8 cellular contexts compared by ENCODE assay signal in the genomic region with DNA sequence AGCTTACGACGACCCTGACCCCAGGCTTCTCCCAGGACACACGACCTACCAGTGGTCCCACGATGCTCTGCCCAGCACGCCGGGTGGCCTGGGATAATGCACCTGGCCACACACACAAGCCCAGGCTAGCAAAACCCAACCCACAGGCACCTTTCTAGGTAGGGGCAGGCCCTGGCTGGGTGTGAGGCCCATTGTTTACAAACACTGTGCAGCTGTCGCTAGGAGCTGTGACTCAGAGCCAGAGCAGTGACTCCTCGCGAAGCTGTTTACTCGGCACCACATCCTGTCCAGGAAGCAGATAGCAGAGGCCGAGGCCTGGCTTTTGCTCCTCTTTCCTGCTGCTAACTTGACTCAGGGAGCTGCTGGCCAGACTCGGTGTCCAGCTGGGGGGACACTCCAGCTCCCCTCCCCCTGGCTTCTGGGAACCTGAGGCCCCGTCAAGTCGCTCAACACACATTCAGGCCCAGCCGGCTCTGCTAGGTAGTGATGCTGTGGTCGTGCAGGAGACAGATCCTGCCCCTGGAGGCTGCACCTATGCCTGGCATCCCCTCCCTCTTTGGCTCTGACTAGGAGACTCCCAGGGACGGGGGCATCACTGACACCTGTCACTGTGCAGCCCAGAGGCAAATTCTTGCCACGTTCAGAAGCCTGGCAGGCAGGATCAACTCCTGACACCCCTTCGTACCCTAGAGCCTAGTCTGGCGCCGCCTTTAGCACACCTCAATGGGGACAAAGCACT. TPM values are rescaled to one million over a fixed set of nuclear protein-coding genes. Genes with fewer than 3 reads are reported as not detected.
A peak's percentile ranks its signal among the peaks of the same experiment; 100 is the strongest.
DNase-seq lines count a peak whose midpoint lies in the region; ATAC-seq and TF ChIP-seq lines count a peak whose summit lies in the region.

No MANE protein-coding gene starts in this region.

- H3K4me1 Mint-ChIP-seq in activated CD4-positive, alpha-beta memory T cell treated with anti-CD3 and anti-CD28 coated beads for 36 hours (ENCODE audit: low read depth), result peaks cover 79% of the 10 kb centered on the region

- H3K36me3 Mint-ChIP-seq in activated CD4-positive, alpha-beta memory T cell treated with anti-CD3 and anti-CD28 coated beads for 36 hours, result peaks cover 15% of the 10 kb centered on the region

- DNase-seq in NCI-H2196 treated with DMSO at 0.1 percent for 48 hours (lab: John Stamatoyannopoulos, UW; ENCODE audit: unreplicated experiment) (peak; percentile 97), dorsolateral prefrontal cortex (peak in 9 of 10 donors; percentile 61 to 93 (median 85)), lung microvascular endothelial cell (ENCODE audit: low read depth in 2 of 2) (peak; percentile 99)
- peak; percentile 96 for DNase-seq in activated CD4-positive, alpha-beta memory T cell treated with anti-CD3 and anti-CD28 coated beads for 36 hours
- peak; percentile 86 for DNase-seq in stimulated activated CD8-positive, alpha-beta memory T cell treated with anti-CD3 and anti-CD28 coated beads, Interleukin-12 subunit alpha, Interleukin-12 subunit beta, amount 100 ng/mL, for 1 hour (ENCODE audit: low read depth)

- ATAC-seq in GM18520 (IDR thresholded peaks at IDR 0.05; ENCODE audit: unreplicated experiment) (peak; percentile 91), HG03066 (IDR thresholded peaks at IDR 0.05; ENCODE audit: low read depth, unreplicated experiment) (peak; percentile 89)

- peak overlapping the region; percentile 70 for H3K4me3 Mint-ChIP-seq in activated CD4-positive, alpha-beta memory T cell treated with anti-CD3 and anti-CD28 coated beads for 36 hours

- no peaks in the 10 kb centered on the region for H3K27me3 Mint-ChIP-seq in activated CD4-positive, alpha-beta memory T cell treated with anti-CD3 and anti-CD28 coated beads for 36 hours

- CTCF ChIA-PET in activated CD4-positive, alpha-beta memory T cell treated with anti-CD3 and anti-CD28 coated beads for 36 hours (lab: Charles Lee), result interaction anchor here (0.6 to 3.9 kb wide), 5 partner anchors 11 to 240 kb away, joined by 3 to 111 read pairs (median 6); no protein-coding TSS in a partner anchor

- H3K27ac ChIP-seq in 22Rv1, result peak overlapping the region; percentile 56
- peak overlapping the region; percentile 93 to 100 (median 100) for H3K27ac ChIP-seq in dorsolateral prefrontal cortex

- intact Hi-C loops in activated CD4-positive, alpha-beta memory T cell treated with anti-CD3 and anti-CD28 coated beads for 36 hours (cut with micrococcal nuclease), result loop anchor here (1.0 to 5.0 kb wide), 3 partner anchors 10 to 782 kb away; partner anchors contain the start of genes RALGDS and SETX
- intact Hi-C loops in dorsolateral prefrontal cortex (cut with DNase I), result loop anchor here in 1 of 2 donors (1.0 kb wide), 1 partner anchor 14 kb away; no protein-coding TSS in a partner anchor

- peak overlapping the region in 10 of 59 donors; percentile 1 to 35 (median 12) for H3K4me3 ChIP-seq in dorsolateral prefrontal cortex

- TF ChIP-seq CTCF in 22Rv1 (IDR thresholded peaks at IDR 0.05), result no peak
- TF ChIP-seq CTCF in dorsolateral prefrontal cortex (IDR thresholded peaks at IDR 0.05 in 54 of 56, conservative IDR thresholded peaks at IDR 0.05 in 2 of 56; ENCODE audit: low read depth in 1 of 56, partially characterized antibody in 56 of 56), result peak in 1 of 56 donors; percentile 14

- no peaks in the 10 kb centered on the region for H3K9me3 Mint-ChIP-seq in activated CD4-positive, alpha-beta memory T cell treated with anti-CD3 and anti-CD28 coated beads for 36 hours

- POLR2A ChIA-PET in activated CD4-positive, alpha-beta memory T cell treated with anti-CD3 and anti-CD28 coated beads for 36 hours (lab: Charles Lee), result interaction anchor here (0.6 to 4.9 kb wide), 9 partner anchors 10 to 237 kb away, joined by 3 to 42 read pairs (median 4); partner anchors contain the start of genes GTF3C5 and RALGDS

- H3K27me3 ChIP-seq in dorsolateral prefrontal cortex, result no peaks in the 10 kb centered on the region

- peak overlapping the region; percentile 100 for H3K27ac Mint-ChIP-seq in activated CD4-positive, alpha-beta memory T cell treated with anti-CD3 and anti-CD28 coated beads for 36 hours

RNA-seq across cellular contexts. Expression of gene RALGDS, which starts 12.8 kb away (rescaled TPM):
- total RNA-seq in activated CD4-positive, alpha-beta memory T cell treated with anti-CD3 and anti-CD28 coated beads for 36 hours, result 10 to 100 TPM; 65.4 TPM
- 100 to 1,000 TPM in 109 of 120 experiments, 10 to 100 TPM in 11; 72.2 to 415 (median 142) TPM for total RNA-seq in dorsolateral prefrontal cortex
- 27.0 and 37.5 TPM in 2 replicates for total RNA-seq in lung microvascular endothelial cell

RNA-seq across cellular contexts. Expression of gene GBGT1, which starts 29.9 kb away (rescaled TPM):
- total RNA-seq in activated CD4-positive, alpha-beta memory T cell treated with anti-CD3 and anti-CD28 coated beads for 36 hours, result 1 to 10 TPM; 3.2 to 3.6 TPM
- total RNA-seq in dorsolateral prefrontal cortex, result 10 to 100 TPM in 109 of 120 experiments, 1 to 10 TPM in 11; 5.8 to 27.4 (median 13.8) TPM
- 19.4 and 27.8 TPM in 2 replicates for total RNA-seq in lung microvascular endothelial cell
